Comparison of ENCODE assay signal across 19 cellular contexts in the genomic region with DNA sequence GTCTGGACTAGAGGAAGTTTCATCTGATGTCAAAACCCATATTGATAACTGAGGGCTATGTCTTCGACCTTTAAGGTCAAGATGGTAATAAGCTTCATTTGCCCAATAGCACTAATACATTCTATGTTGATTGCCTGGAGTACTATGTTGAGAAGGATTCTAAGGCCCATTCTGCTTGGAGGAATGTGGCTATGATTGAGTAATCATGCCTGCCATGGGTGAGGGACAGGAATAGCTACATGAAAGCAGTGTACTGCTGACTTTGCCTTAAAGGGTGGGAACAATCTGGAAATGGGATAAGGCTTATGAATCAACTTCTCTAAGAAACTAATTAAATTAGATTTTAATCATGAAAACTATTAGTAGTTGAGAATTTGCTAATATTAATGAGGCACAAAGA. TPM values are rescaled to one million over a fixed set of nuclear protein-coding genes. Genes with fewer than 3 reads are reported as not detected.
DNase-seq lines count a peak whose midpoint lies in the region; ATAC-seq, FAIRE-seq and TF ChIP-seq lines count a peak whose summit lies in the region.
"Had no signal": no experiment of that assay in that cellular context is flagged by ENCODE, and none has a peak within 500 bp of the region (broad histone marks: within the 10 kb centered on the region; RNA-seq: fewer than 3 reads in every experiment).

No MANE protein-coding gene starts in this region.

- intact Hi-C loops in left lung (cut with DNase I): no loop called here

- H2AFZ ChIP-seq in SK-N-SH (ENCODE audit: low read depth): no peak overlapping the region

- TF ChIP-seq EP300 in SK-N-SH (IDR thresholded peaks at IDR 0.05; ENCODE audit: borderline replicate concordance in 1 of 2, low read depth in 1 of 2, low read length in 1 of 2): no peak

- H3K4me3 ChIP-seq in fibroblast of pulmonary artery (replicated peaks; ENCODE audit: low read depth, low read length) (no peak overlapping the region), left lung (no peak overlapping the region), SK-N-SH (ENCODE audit: low read depth in 2 of 2, low read length in 1 of 2) (no peak overlapping the region)
- H3K4me3 ChIP-seq: Peyer's patch, prostate gland had no signal

- no peak for FAIRE-seq in urothelium cell line (lab: Jason Lieb, UNC)

- peak; percentile 85 for ATAC-seq in left lung
- ATAC-seq in GM18520 (IDR thresholded peaks at IDR 0.05; ENCODE audit: unreplicated experiment): no peak
- ATAC-seq: natural killer cell, T-cell had no signal

- H3K4me1 ChIP-seq in left lung: peaks cover 0 to 6% of the 10 kb centered on the region in 2 donors
- no peaks in the 10 kb centered on the region for H3K4me1 ChIP-seq in SK-N-SH (ENCODE audit: control insufficient read depth in 1 of 2, insufficient read depth in 2 of 2, low read depth in 1 of 2, low read length in 1 of 2)
- H3K4me1 ChIP-seq: Peyer's patch, prostate gland had no signal

- TF ChIP-seq CTCF in fibroblast of pulmonary artery (IDR thresholded peaks at IDR 0.05; ENCODE audit: low read length, missing control alignments) (no peak), left lung (IDR thresholded peaks at IDR 0.05) (no peak), SK-N-SH (IDR thresholded peaks at IDR 0.05) (no peak)

- TF ChIP-seq RAD21 in SK-N-SH (IDR thresholded peaks at IDR 0.05; ENCODE audit: low read length): no peak

- peaks cover 0 to 61% of the 10 kb centered on the region in 2 donors for H3K36me3 ChIP-seq in left lung
- H3K36me3 ChIP-seq in SK-N-SH (replicated peaks in 1 of 2; ENCODE audit: control insufficient read depth in 1 of 2, insufficient read depth in 2 of 2, low read length in 1 of 2): peaks cover 57 to 80% of the 10 kb centered on the region in 2 experiments
- H3K36me3 ChIP-seq: prostate gland had no signal

- no peaks in the 10 kb centered on the region for H3F3A ChIP-seq in SK-N-SH (replicated peaks; ENCODE audit: insufficient read depth)

- POLR2A ChIA-PET in SK-N-SH (lab: Yijun Ruan, JAX): no interaction called here

- H3K4me2 ChIP-seq in SK-N-SH: no peak overlapping the region

- DNase-seq in AG08395 (ENCODE audit: low spot score): peak; percentile 21
- DNase-seq in NCI-H226: peak; percentile 20
- DNase-seq in fibroblast of pulmonary artery (ENCODE audit: low read depth): peak; percentile 72
- no peak for DNase-seq in left lung
- no peak for DNase-seq in SK-N-SH
- no peak for DNase-seq in urothelium cell line (ENCODE audit: low spot score)
- DNase-seq in T1000 (lab: John Stamatoyannopoulos, UW): no peak
- DNase-seq: activated B cell treated with CpG ODN at 0.5 μM for 24 hours; activated effector memory CD4-positive, alpha-beta T cell treated with anti-CD3 and anti-CD28 coated beads, Interleukin-2, amount 50 U/mL, for 16 hours; aorta; CD4-positive, alpha-beta T cell; dermis blood vessel endothelial cell; erythroblast; natural killer cell; NCI-H82; Peyer's patch; T-cell had no signal

- CTCF ChIA-PET in SK-N-SH (lab: Yijun Ruan, JAX): interaction anchor here (0.6 to 2.6 kb wide), 3 partner anchors 15 to 132 kb away, joined by 3 to 13 read pairs (median 4); no protein-coding TSS in a partner anchor

- H3K27ac ChIP-seq in left lung: no peak overlapping the region
- no peak overlapping the region for H3K27ac ChIP-seq in SK-N-SH (ENCODE audit: low read depth in 2 of 2, low read length in 1 of 2)
- H3K27ac ChIP-seq: Peyer's patch, prostate gland had no signal

- H3K9me2 ChIP-seq in SK-N-SH: no peaks in the 10 kb centered on the region

- WGBS in SK-N-SH (ENCODE audit: low lambda C conversion rate): 100% methylated on average over 1 of the region's 1 CpG

- no peaks in the 10 kb centered on the region for H3K79me2 ChIP-seq in SK-N-SH (ENCODE audit: insufficient read depth)

- no peaks in the 10 kb centered on the region for H3K27me3 ChIP-seq in left lung
- H3K27me3 ChIP-seq in SK-N-SH (ENCODE audit: insufficient read depth): no peaks in the 10 kb centered on the region
- H3K27me3 ChIP-seq: Peyer's patch had no signal

- no peaks in the 10 kb centered on the region for H3K9me3 ChIP-seq in left lung
- no peaks in the 10 kb centered on the region for H3K9me3 ChIP-seq in SK-N-SH
- H3K9me3 ChIP-seq: Peyer's patch, prostate gland had no signal

- H3K9ac ChIP-seq in SK-N-SH: no peak overlapping the region

- H4K20me1 ChIP-seq in SK-N-SH (ENCODE audit: insufficient read depth): no peaks in the 10 kb centered on the region

TF ChIP-seq in SK-N-SH, 30 proteins besides CTCF, POLR2A, EP300 and RAD21:
- TF ChIP-seq MXI1 (IDR thresholded peaks at IDR 0.05; ENCODE audit: low read depth, low read length) (no peak), FOXJ3 (CRISPR knock-in tag; IDR thresholded peaks at IDR 0.05) (no peak), RFX5 (IDR thresholded peaks at IDR 0.05; ENCODE audit: low read length) (no peak), POLR2AphosphoS5 (IDR thresholded peaks at IDR 0.05; ENCODE audit: low read depth, low read length) (no peak), JUND (IDR thresholded peaks at IDR 0.05) (no peak), EZH2phosphoT487 (IDR thresholded peaks at IDR 0.05; ENCODE audit: borderline replicate concordance, low read depth) (no peak), NRF1 (IDR thresholded peaks at IDR 0.05; ENCODE audit: low read depth, low read length) (no peak), ELF1 (IDR thresholded peaks at IDR 0.05) (no peak), GABPA (IDR thresholded peaks at IDR 0.05; ENCODE audit: low read depth) (no peak)
- TF ChIP-seq, protein P1, sequence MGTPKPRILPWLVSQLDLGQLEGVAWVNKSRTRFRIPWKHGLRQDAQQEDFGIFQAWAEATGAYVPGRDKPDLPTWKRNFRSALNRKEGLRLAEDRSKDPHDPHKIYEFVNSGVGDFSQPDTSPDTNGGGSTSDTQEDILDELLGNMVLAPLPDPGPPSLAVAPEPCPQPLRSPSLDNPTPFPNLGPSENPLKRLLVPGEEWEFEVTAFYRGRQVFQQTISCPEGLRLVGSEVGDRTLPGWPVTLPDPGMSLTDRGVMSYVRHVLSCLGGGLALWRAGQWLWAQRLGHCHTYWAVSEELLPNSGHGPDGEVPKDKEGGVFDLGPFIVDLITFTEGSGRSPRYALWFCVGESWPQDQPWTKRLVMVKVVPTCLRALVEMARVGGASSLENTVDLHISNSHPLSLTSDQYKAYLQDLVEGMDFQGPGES (IDR thresholded peaks at IDR 0.05; ENCODE audit: low read depth, low read length): no peak
- TF ChIP-seq, protein P2, sequence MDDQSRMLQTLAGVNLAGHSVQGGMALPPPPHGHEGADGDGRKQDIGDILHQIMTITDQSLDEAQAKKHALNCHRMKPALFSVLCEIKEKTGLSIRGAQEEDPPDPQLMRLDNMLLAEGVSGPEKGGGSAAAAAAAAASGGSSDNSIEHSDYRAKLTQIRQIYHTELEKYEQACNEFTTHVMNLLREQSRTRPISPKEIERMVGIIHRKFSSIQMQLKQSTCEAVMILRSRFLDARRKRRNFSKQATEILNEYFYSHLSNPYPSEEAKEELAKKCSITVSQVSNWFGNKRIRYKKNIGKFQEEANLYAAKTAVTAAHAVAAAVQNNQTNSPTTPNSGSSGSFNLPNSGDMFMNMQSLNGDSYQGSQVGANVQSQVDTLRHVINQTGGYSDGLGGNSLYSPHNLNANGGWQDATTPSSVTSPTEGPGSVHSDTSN (IDR thresholded peaks at IDR 0.05): no peak
- TF ChIP-seq, protein P3, sequence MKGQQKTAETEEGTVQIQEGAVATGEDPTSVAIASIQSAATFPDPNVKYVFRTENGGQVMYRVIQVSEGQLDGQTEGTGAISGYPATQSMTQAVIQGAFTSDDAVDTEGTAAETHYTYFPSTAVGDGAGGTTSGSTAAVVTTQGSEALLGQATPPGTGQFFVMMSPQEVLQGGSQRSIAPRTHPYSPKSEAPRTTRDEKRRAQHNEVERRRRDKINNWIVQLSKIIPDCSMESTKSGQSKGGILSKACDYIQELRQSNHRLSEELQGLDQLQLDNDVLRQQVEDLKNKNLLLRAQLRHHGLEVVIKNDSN (IDR thresholded peaks at IDR 0.05; ENCODE audit: borderline replicate concordance, low read depth): no peak
- TF ChIP-seq, protein P4, sequence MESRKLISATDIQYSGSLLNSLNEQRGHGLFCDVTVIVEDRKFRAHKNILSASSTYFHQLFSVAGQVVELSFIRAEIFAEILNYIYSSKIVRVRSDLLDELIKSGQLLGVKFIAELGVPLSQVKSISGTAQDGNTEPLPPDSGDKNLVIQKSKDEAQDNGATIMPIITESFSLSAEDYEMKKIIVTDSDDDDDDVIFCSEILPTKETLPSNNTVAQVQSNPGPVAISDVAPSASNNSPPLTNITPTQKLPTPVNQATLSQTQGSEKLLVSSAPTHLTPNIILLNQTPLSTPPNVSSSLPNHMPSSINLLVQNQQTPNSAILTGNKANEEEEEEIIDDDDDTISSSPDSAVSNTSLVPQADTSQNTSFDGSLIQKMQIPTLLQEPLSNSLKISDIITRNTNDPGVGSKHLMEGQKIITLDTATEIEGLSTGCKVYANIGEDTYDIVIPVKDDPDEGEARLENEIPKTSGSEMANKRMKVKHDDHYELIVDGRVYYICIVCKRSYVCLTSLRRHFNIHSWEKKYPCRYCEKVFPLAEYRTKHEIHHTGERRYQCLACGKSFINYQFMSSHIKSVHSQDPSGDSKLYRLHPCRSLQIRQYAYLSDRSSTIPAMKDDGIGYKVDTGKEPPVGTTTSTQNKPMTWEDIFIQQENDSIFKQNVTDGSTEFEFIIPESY (IDR thresholded peaks at IDR 0.05; ENCODE audit: borderline replicate concordance, low read depth): no peak

RNA-seq across cellular contexts. Expression of a gene that starts 13.6 kb away (rescaled TPM):
- total RNA-seq in left lung: 100 to 1,000 TPM in 1 of 2 donors, 10 to 100 TPM in 1; 72.5 to 112 TPM
- polyA plus RNA-seq in SK-N-SH (2012; rRNA removed): 21.9 and 29.0 TPM in 2 replicates
- 22.5 and 23.0 TPM in 2 replicates for polyA plus RNA-seq in SK-N-SH (2012; cell fraction: cytosol; rRNA removed)
- polyA plus RNA-seq in SK-N-SH (2012; cell fraction: nucleus; rRNA removed): 23.1 and 37.0 TPM in 2 replicates

RNA-seq across cellular contexts. Expression of a gene that starts 59.7 kb away (rescaled TPM):
- total RNA-seq in left lung: 10 to 100 TPM; 78.2 to 78.6 TPM
- 70.0 and 98.5 TPM in 2 replicates for polyA plus RNA-seq in SK-N-SH (2012; rRNA removed)
- 103 and 105 TPM in 2 replicates for polyA plus RNA-seq in SK-N-SH (2012; cell fraction: cytosol; rRNA removed)
- 16.1 and 39.0 TPM in 2 replicates for polyA plus RNA-seq in SK-N-SH (2012; cell fraction: nucleus; rRNA removed)

Comparison
In these comparisons a context has a peak if more than half of its experiments do, and no peak if none do; other contexts are left out.
1. DNase-seq: peak in AG08395 (single experiment), NCI-H226 (single experiment) and fibroblast of pulmonary artery (single experiment); none in left lung (0 of 2), SK-N-SH (single experiment), urothelium cell line (single experiment) and T1000 (single experiment).